13 cellular contexts compared by ENCODE assay signal in the genomic region with DNA sequence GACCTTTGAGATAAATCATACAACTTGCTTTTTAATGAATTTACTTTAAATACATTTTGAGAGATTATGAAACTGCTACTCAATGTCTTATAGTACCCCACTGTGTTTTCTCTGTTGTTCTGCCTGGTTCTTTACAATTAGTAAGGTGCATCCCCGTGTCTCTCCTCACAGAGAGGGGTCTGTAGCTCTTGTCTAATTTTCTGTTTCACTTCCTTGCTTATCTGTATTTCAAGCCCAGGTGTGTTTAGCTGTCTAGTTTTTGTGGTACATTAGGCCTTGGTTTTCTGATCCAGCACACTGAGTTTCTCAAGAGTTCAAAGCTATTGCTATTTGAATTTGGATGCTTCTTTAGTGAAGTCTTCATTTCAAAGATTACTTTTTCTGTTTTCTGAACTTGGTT.
DNase-seq lines count a peak whose midpoint lies in the region; ATAC-seq and TF ChIP-seq lines count a peak whose summit lies in the region.
"Had no signal": no experiment of that assay in that cellular context is flagged by ENCODE, and none has a peak within 500 bp of the region (broad histone marks: within the 10 kb centered on the region; RNA-seq: fewer than 3 reads in every experiment).

No MANE protein-coding gene starts in this region.

- no peak overlapping the region for H3K4me3 ChIP-seq in heart right ventricle
- H3K4me3 ChIP-seq in aorta (ENCODE audit: low read length in 2 of 2): no peak overlapping the region
- H3K4me3 ChIP-seq: SJSA1, uterus had no signal

- H3K4me1 ChIP-seq in heart right ventricle (peaks cover 0 to 26% (median 8%) of the 10 kb centered on the region in 9 donors), aorta (ENCODE audit: control insufficient read depth in 1 of 2, insufficient read depth in 2 of 2, low read length in 2 of 2) (no peaks in the 10 kb centered on the region)
- H3K4me1 ChIP-seq: SJSA1, uterus had no signal

- no peaks in the 10 kb centered on the region for H3K36me3 ChIP-seq in heart right ventricle
- no peaks in the 10 kb centered on the region for H3K36me3 ChIP-seq in aorta (ENCODE audit: control insufficient read depth in 1 of 2, insufficient read depth in 2 of 2, low read length in 1 of 2)
- H3K36me3 ChIP-seq: SJSA1, uterus had no signal

- intact Hi-C loops in heart right ventricle (cut with DNase I) (no loop called here), aorta (cut with DNase I) (no loop called here)

- H3K27ac ChIP-seq in heart right ventricle: no peak overlapping the region
- no peak overlapping the region for H3K27ac ChIP-seq in aorta (ENCODE audit: low read depth in 1 of 2, low read length in 2 of 2)
- H3K27ac ChIP-seq: parathyroid adenoma, SJSA1, uterus had no signal

- peak; percentile 78 for ATAC-seq in GM19455 (IDR thresholded peaks at IDR 0.05; ENCODE audit: unreplicated experiment)
- ATAC-seq in HG02763 (IDR thresholded peaks at IDR 0.05; ENCODE audit: unreplicated experiment): peak; percentile 82
- peak; percentile 60 for ATAC-seq in HG03442 (IDR thresholded peaks at IDR 0.05; ENCODE audit: unreplicated experiment)
- ATAC-seq in heart right ventricle: no peak
- ATAC-seq in aorta (ENCODE audit: low FRiP score): no peak

- TF ChIP-seq CTCF in GM13976 (IDR thresholded peaks at IDR 0.05; ENCODE audit: borderline replicate concordance, control extremely low read depth, extremely low read depth, insufficient read depth, missing control alignments) (no peak), heart right ventricle (IDR thresholded peaks at IDR 0.05) (no peak)

- DNase-seq in GM13976 (ENCODE audit: low spot score): peak; percentile 23
- no peak for DNase-seq in NCI-H1092 (lab: John Stamatoyannopoulos, UW)
- DNase-seq in heart right ventricle: no peak
- DNase-seq in pons (ENCODE audit: low spot score): no peak
- no peak for DNase-seq in aorta
- DNase-seq: IMR-90, NCI-H146, uterus had no signal

- no peaks in the 10 kb centered on the region for H3K9me3 ChIP-seq in heart right ventricle
- no peaks in the 10 kb centered on the region for H3K9me3 ChIP-seq in aorta (ENCODE audit: control insufficient read depth, low read length)
- H3K9me3 ChIP-seq: SJSA1, uterus had no signal

- H3K27me3 ChIP-seq in heart right ventricle (no peaks in the 10 kb centered on the region), aorta (ENCODE audit: control insufficient read depth in 1 of 2, insufficient read depth in 2 of 2, low read length in 1 of 2) (peaks cover 0 to 2% of the 10 kb centered on the region in 2 donors)
- H3K27me3 ChIP-seq: SJSA1, uterus had no signal

- 87 to 91% methylated on average over 1 of the region's 1 CpG for WGBS in heart right ventricle, 2 donors
- WGBS in aorta, 2 donors: 90 to 96% methylated on average over 1 of the region's 1 CpG

- in situ Hi-C loops in GM13976 (cut with MboI; ENCODE audit: low sequenced_read_pairs, unreplicated experiment): no loop called here

Comparison
In these comparisons a context has a peak if more than half of its experiments do, and no peak if none do; other contexts are left out.
1. ATAC-seq: peak in GM19455 (single experiment), HG02763 (single experiment) and HG03442 (single experiment); none in heart right ventricle (0 of 8) and aorta (single experiment).